ENCODE assay signal across 39 cellular contexts in the genomic region with DNA sequence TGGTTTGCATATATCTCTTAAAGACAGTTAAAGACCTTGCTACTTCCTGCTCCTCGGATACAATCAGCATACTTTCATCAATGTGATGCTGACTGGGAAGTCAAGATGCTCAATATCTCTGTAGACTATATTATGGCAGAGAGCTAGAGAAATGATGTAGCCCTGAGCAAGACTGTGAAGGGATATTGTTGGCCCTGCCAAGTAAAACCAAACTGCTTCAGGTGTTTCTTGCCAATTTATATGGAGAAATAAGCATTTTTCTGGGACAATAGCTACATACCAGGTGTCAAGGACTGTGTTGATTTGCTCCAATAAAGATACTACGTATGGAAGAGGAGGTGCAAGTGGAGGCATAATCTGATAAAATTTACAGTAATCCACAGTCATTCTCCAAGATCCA. TPM values are rescaled to one million over a fixed set of nuclear protein-coding genes. Genes with fewer than 3 reads are reported as not detected.
"Had no signal": no experiment of that assay in that cellular context is flagged by ENCODE, and none has a peak within 500 bp of the region (broad histone marks: within the 10 kb centered on the region; RNA-seq: fewer than 3 reads in every experiment).

No MANE protein-coding gene starts in this region.

- ATAC-seq: activated naive CD4-positive, alpha-beta T cell treated with anti-CD3 and anti-CD28 coated beads, Interleukin-2, amount 50 U/mL, for 72 hours; activated naive CD8-positive, alpha-beta T cell treated with anti-CD3 and anti-CD28 coated beads, Interleukin-2, amount 50 U/mL, for 24 hours; activated T-cell treated with anti-CD3 and anti-CD28 coated beads, Interleukin-2, amount 50 U/mL, for 4 hours; activated T-cell treated with anti-CD3 and anti-CD28 coated beads, Interleukin-2, amount 50 U/mL, for 72 hours; activated T-helper 17 cell treated with anti-CD3 and anti-CD28 coated beads, Interleukin-2, amount 50 U/mL, for 72 hours; body of pancreas had no signal

- H3K9me3 Mint-ChIP-seq: activated naive CD4-positive, alpha-beta T cell treated with anti-CD3 and anti-CD28 coated beads for 36 hours; activated naive CD4-positive, alpha-beta T cell treated with anti-CD3 and anti-CD28 coated beads, Interleukin-2, amount 10 ng/mL, durations not matched to agents 7 days and 5 days; activated naive CD4-positive, alpha-beta T cell treated with anti-CD3 and anti-CD28 coated beads, Interleukin-2, amount 50 U/mL, for 24 hours; activated naive CD8-positive, alpha-beta T cell treated with anti-CD3 and anti-CD28 coated beads for 36 hours; activated naive CD8-positive, alpha-beta T cell treated with anti-CD3 and anti-CD28 coated beads, Interleukin-2, amount 10 ng/mL, durations not matched to agents 7 days and 5 days; activated naive CD8-positive, alpha-beta T cell treated with anti-CD3 and anti-CD28 coated beads, Interleukin-2, amount 50 U/mL, for 24 hours; activated T-cell treated with anti-CD3 and anti-CD28 coated beads, Interleukin-2, amount 50 U/mL, for 24 hours; activated T-cell treated with anti-CD3 and anti-CD28 coated beads, Interleukin-2, amount 50 U/mL, for 4 hours; activated T-cell treated with anti-CD3 and anti-CD28 coated beads, Interleukin-2, amount 50 U/mL, for 72 hours; activated T-helper 1 cell treated with anti-CD3 and anti-CD28 coated beads, Interleukin-12 subunit alpha, Interleukin-12 subunit beta, Interleukin-2, Interleukin-4 antibody, amounts not matched to agents 30 ng/mL and 10 ng/mL and 1 ng/mL, durations not matched to agents 14 hours and 24 hours and 36 hours; activated T-helper 17 cell treated with anti-CD3 and anti-CD28 coated beads, Interleukin-2, amount 50 U/mL, for 72 hours; central memory CD8-positive, alpha-beta T cell had no signal

- H3K36me3 Mint-ChIP-seq: activated naive CD4-positive, alpha-beta T cell treated with anti-CD3 and anti-CD28 coated beads, Interleukin-2, amount 10 ng/mL, durations not matched to agents 7 days and 5 days; activated naive CD4-positive, alpha-beta T cell treated with anti-CD3 and anti-CD28 coated beads, Interleukin-2, amount 50 U/mL, for 24 hours; activated naive CD4-positive, alpha-beta T cell treated with anti-CD3 and anti-CD28 coated beads, Interleukin-2, amount 50 U/mL, for 72 hours; activated naive CD8-positive, alpha-beta T cell treated with anti-CD3 and anti-CD28 coated beads for 36 hours; activated naive CD8-positive, alpha-beta T cell treated with anti-CD3 and anti-CD28 coated beads, Interleukin-2, amount 10 ng/mL, durations not matched to agents 7 days and 5 days; brain had no signal

- H3K36me3 ChIP-seq: adrenal gland, ascending aorta, brain microvascular endothelial cell, breast epithelium, cardiac muscle cell had no signal

- H3K27ac ChIP-seq: adrenal gland, ascending aorta, body of pancreas, brain microvascular endothelial cell, breast epithelium, cardiac muscle cell had no signal

- DNase-seq: activated effector memory CD4-positive, alpha-beta T cell treated with anti-CD3 and anti-CD28 coated beads, Interleukin-2, amount 50 U/mL, for 16 hours; activated effector memory CD4-positive, alpha-beta T cell treated with Interleukin-2 at 50 U/mL for 16 hours; activated gamma-delta T cell; activated gamma-delta T cell treated with Interleukin-2 at 50 U/mL for 16 hours; activated naive CD4-positive, alpha-beta T cell; activated naive CD4-positive, alpha-beta T cell treated with anti-CD3 and anti-CD28 coated beads for 36 hours; activated naive CD4-positive, alpha-beta T cell treated with anti-CD3 and anti-CD28 coated beads, Interleukin-2, amount 10 ng/mL, durations not matched to agents 7 days and 5 days; activated naive CD4-positive, alpha-beta T cell treated with anti-CD3 and anti-CD28 coated beads, Interleukin-2, amount 50 U/mL, for 16 hours; activated naive CD4-positive, alpha-beta T cell treated with Interleukin-2 at 50 U/mL for 16 hours; activated naive CD8-positive, alpha-beta T cell treated with anti-CD3 and anti-CD28 coated beads for 36 hours; activated naive CD8-positive, alpha-beta T cell treated with anti-CD3 and anti-CD28 coated beads, Interleukin-2, amount 10 ng/mL, durations not matched to agents 7 days and 5 days; activated naive CD8-positive, alpha-beta T cell treated with anti-CD3 and anti-CD28 coated beads, Interleukin-2, amount 50 U/mL, for 24 hours; activated T-cell treated with anti-CD3 and anti-CD28 coated beads, Interleukin-2, amount 50 U/mL, for 24 hours; activated T-cell treated with anti-CD3 and anti-CD28 coated beads, Interleukin-2, amount 50 U/mL, for 4 hours; activated T-cell treated with anti-CD3 and anti-CD28 coated beads, Interleukin-2, amount 50 U/mL, for 48 hours; activated T-cell treated with anti-CD3 and anti-CD28 coated beads, Interleukin-2, amount 50 U/mL, for 72 hours; adrenal gland; amniotic stem cell; amygdala; anterior cingulate cortex; aorta; body of pancreas; brain microvascular endothelial cell; caudate nucleus; central memory CD4-positive, alpha-beta T cell; cerebellar nuclear complex had no signal

- H3K4me1 Mint-ChIP-seq: activated naive CD4-positive, alpha-beta T cell treated with anti-CD3 and anti-CD28 coated beads, Interleukin-2, amount 50 U/mL, for 24 hours; activated T-helper 17 cell treated with anti-CD3 and anti-CD28 coated beads, Interleukin-2, amount 50 U/mL, for 72 hours; central memory CD8-positive, alpha-beta T cell had no signal

- H3K4me3 Mint-ChIP-seq: activated naive CD4-positive, alpha-beta T cell treated with anti-CD3 and anti-CD28 coated beads for 36 hours; activated naive CD4-positive, alpha-beta T cell treated with anti-CD3 and anti-CD28 coated beads, Interleukin-2, amount 10 ng/mL, durations not matched to agents 7 days and 5 days; activated naive CD4-positive, alpha-beta T cell treated with anti-CD3 and anti-CD28 coated beads, Interleukin-2, amount 50 U/mL, for 24 hours; activated naive CD8-positive, alpha-beta T cell; activated naive CD8-positive, alpha-beta T cell treated with anti-CD3 and anti-CD28 coated beads for 36 hours; activated naive CD8-positive, alpha-beta T cell treated with anti-CD3 and anti-CD28 coated beads, Interleukin-2, amount 10 ng/mL, durations not matched to agents 7 days and 5 days; activated naive CD8-positive, alpha-beta T cell treated with anti-CD3 and anti-CD28 coated beads, Interleukin-2, amount 50 U/mL, for 24 hours; activated T-cell treated with anti-CD3 and anti-CD28 coated beads, Interleukin-2, amount 50 U/mL, for 24 hours; activated T-cell treated with anti-CD3 and anti-CD28 coated beads, Interleukin-2, amount 50 U/mL, for 4 hours; activated T-cell treated with anti-CD3 and anti-CD28 coated beads, Interleukin-2, amount 50 U/mL, for 72 hours; activated T-helper 1 cell treated with anti-CD3 and anti-CD28 coated beads, Interleukin-12 subunit alpha, Interleukin-12 subunit beta, Interleukin-2, Interleukin-4 antibody, amounts not matched to agents 30 ng/mL and 10 ng/mL and 1 ng/mL, durations not matched to agents 14 hours and 24 hours and 36 hours; activated T-helper 17 cell treated with anti-CD3 and anti-CD28 coated beads, Interleukin-2, amount 50 U/mL, for 72 hours; brain; central memory CD8-positive, alpha-beta T cell had no signal

- H3K27me3 ChIP-seq: adrenal gland, ascending aorta, body of pancreas, brain microvascular endothelial cell, breast epithelium, cardiac muscle cell had no signal

- H3K9me3 ChIP-seq: adrenal gland, ascending aorta, body of pancreas, breast epithelium had no signal

- H3K27me3 Mint-ChIP-seq: activated naive CD4-positive, alpha-beta T cell treated with anti-CD3 and anti-CD28 coated beads, Interleukin-2, amount 50 U/mL, for 24 hours; activated naive CD8-positive, alpha-beta T cell treated with anti-CD3 and anti-CD28 coated beads for 36 hours; activated T-cell treated with anti-CD3 and anti-CD28 coated beads, Interleukin-2, amount 50 U/mL, for 24 hours; activated T-helper 17 cell treated with anti-CD3 and anti-CD28 coated beads, Interleukin-2, amount 50 U/mL, for 72 hours; central memory CD8-positive, alpha-beta T cell had no signal

- H3K4me1 ChIP-seq: ascending aorta, breast epithelium had no signal

- H3K4me3 ChIP-seq: adrenal gland, ascending aorta, body of pancreas, breast epithelium, cardiac muscle cell had no signal

- H3K27ac Mint-ChIP-seq: activated naive CD4-positive, alpha-beta T cell treated with anti-CD3 and anti-CD28 coated beads for 36 hours; activated naive CD4-positive, alpha-beta T cell treated with anti-CD3 and anti-CD28 coated beads, Interleukin-2, amount 10 ng/mL, durations not matched to agents 7 days and 5 days; activated naive CD4-positive, alpha-beta T cell treated with anti-CD3 and anti-CD28 coated beads, Interleukin-2, amount 50 U/mL, for 24 hours; activated naive CD4-positive, alpha-beta T cell treated with anti-CD3 and anti-CD28 coated beads, Interleukin-2, amount 50 U/mL, for 72 hours; activated naive CD8-positive, alpha-beta T cell; activated naive CD8-positive, alpha-beta T cell treated with anti-CD3 and anti-CD28 coated beads for 36 hours; activated naive CD8-positive, alpha-beta T cell treated with anti-CD3 and anti-CD28 coated beads, Interleukin-2, amount 10 ng/mL, durations not matched to agents 7 days and 5 days; activated naive CD8-positive, alpha-beta T cell treated with anti-CD3 and anti-CD28 coated beads, Interleukin-2, amount 50 U/mL, for 24 hours; activated T-cell treated with anti-CD3 and anti-CD28 coated beads, Interleukin-2, amount 50 U/mL, for 24 hours; activated T-cell treated with anti-CD3 and anti-CD28 coated beads, Interleukin-2, amount 50 U/mL, for 72 hours; activated T-helper 1 cell treated with anti-CD3 and anti-CD28 coated beads, Interleukin-12 subunit alpha, Interleukin-12 subunit beta, Interleukin-2, Interleukin-4 antibody, amounts not matched to agents 30 ng/mL and 10 ng/mL and 1 ng/mL, durations not matched to agents 14 hours and 24 hours and 36 hours; activated T-helper 17 cell treated with anti-CD3 and anti-CD28 coated beads, Interleukin-2, amount 50 U/mL, for 72 hours; activated T-helper 2 cell treated with anti-CD3 and anti-CD28 coated beads, Interferon-gamma antibody, Interleukin-2, Interleukin-4, amounts not matched to agents 10 μg/mL and 5 μg/mL and 100 μg/mL, durations not matched to agents 14 hours and 24 hours and 36 hours; brain had no signal

RNA-seq across cellular contexts. Expression of a gene that starts 4.7 kb away (rescaled TPM):
- total RNA-seq: bronchial epithelial cell, cardiac septum had no signal
